Comparison of ENCODE assay signal across 10 cellular contexts in genomic region chr12:6229224-6229748, GRCh38. TPM values are rescaled to one million over a fixed set of nuclear protein-coding genes. Genes with fewer than 3 reads are reported as not detected.
DNase-seq lines count a peak whose midpoint lies in the region; ATAC-seq, FAIRE-seq and TF ChIP-seq lines count a peak whose summit lies in the region.
"Had no signal": no experiment of that assay in that cellular context is flagged by ENCODE, and none has a peak within 500 bp of the region (broad histone marks: within the 10 kb centered on the region; RNA-seq: fewer than 3 reads in every experiment).

No MANE protein-coding gene starts in this region.

- WGBS in heart left ventricle, 4 donors = 69 to 77% (median 70%) methylated on average over 14 of the region's 14 CpGs
- 20% methylated on average over 14 of the region's 14 CpGs for WGBS in urinary bladder

- TF ChIP-seq CTCF in heart left ventricle (IDR thresholded peaks at IDR 0.05) = no peak
- TF ChIP-seq CTCF in bronchial epithelial cell (IDR thresholded peaks at IDR 0.05; ENCODE audit: insufficient read depth, low read length, severe bottlenecking) = peak; percentile 6

- FAIRE-seq in bronchial epithelial cell (lab: Jason Lieb, UNC) = no peak

- ATAC-seq in heart left ventricle (no peak), GM21529 (IDR thresholded peaks at IDR 0.05; ENCODE audit: unreplicated experiment) (no peak), HG03025 (IDR thresholded peaks at IDR 0.05; ENCODE audit: low FRiP score, unreplicated experiment) (no peak)

- DNase-seq in heart left ventricle (peak in 1 of 5 donors; percentile 29), cardiac septum (ENCODE audit: low spot score) (no peak), bronchial epithelial cell (ENCODE audit: low read depth) (peak; percentile 62), HAP-1 (ENCODE audit: low spot score in 2 of 2) (no peak)
- DNase-seq: NK-92 treated with Interleukin-12 subunit alpha and Interleukin-12 subunit beta, amount 100 ng/mL, for 24 hours; stimulated activated CD4-positive, alpha-beta T cell treated with anti-CD3 and anti-CD28 coated beads, Interleukin-1b, Interleukin-23, amount 100 ng/mL, for 48 hours had no signal

- H3K4me1 ChIP-seq in heart left ventricle (peaks cover 40 to 100% (median 99%) of the 10 kb centered on the region in 12 donors), muscle layer of duodenum (ENCODE audit: control insufficient read depth in 1 of 2, insufficient read depth in 2 of 2, low read length in 2 of 2) (peaks cover 85% of the 10 kb centered on the region in 2 donors), urinary bladder (ENCODE audit: insufficient read depth) (peaks cover 8% of the 10 kb centered on the region), HAP-1 (no peaks in the 10 kb centered on the region)

- peaks cover 0 to 47% (median 3%) of the 10 kb centered on the region in 9 donors for H3K36me3 ChIP-seq in heart left ventricle
- peaks cover 41% of the 10 kb centered on the region for H3K36me3 ChIP-seq in bronchial epithelial cell (ENCODE audit: control insufficient read depth, insufficient read depth, low read length)
- peaks cover 0 to 4% of the 10 kb centered on the region in 2 donors for H3K36me3 ChIP-seq in muscle layer of duodenum (ENCODE audit: control insufficient read depth in 1 of 2, insufficient read depth in 2 of 2, low read length in 2 of 2)
- H3K36me3 ChIP-seq in urinary bladder (ENCODE audit: insufficient read depth) = no peaks in the 10 kb centered on the region
- peaks cover 37% of the 10 kb centered on the region for H3K36me3 ChIP-seq in HAP-1 (replicated peaks)

- H3K27ac ChIP-seq in heart left ventricle = peak overlapping the region; percentile 67 to 96 (median 88)
- peak overlapping the region; percentile 98 for H3K27ac ChIP-seq in muscle layer of duodenum (ENCODE audit: low read length)
- H3K27ac ChIP-seq in urinary bladder (ENCODE audit: low read depth) = peak overlapping the region; percentile 90

- no peaks in the 10 kb centered on the region for H3K9me3 ChIP-seq in heart left ventricle
- H3K9me3 ChIP-seq in muscle layer of duodenum (ENCODE audit: control insufficient read depth in 1 of 2, low read length in 2 of 2) = no peaks in the 10 kb centered on the region
- no peaks in the 10 kb centered on the region for H3K9me3 ChIP-seq in HAP-1

- intact Hi-C loops in heart left ventricle (cut with DNase I) (loop anchor here in 2 of 10 donors (2.0 to 5.0 kb wide), 2 partner anchors 30 to 48 kb away; no protein-coding TSS in a partner anchor), cardiac septum (cut with DNase I) (no loop called here)

- no peak for TF ChIP-seq POLR2A in heart left ventricle (IDR thresholded peaks at IDR 0.05)

- in situ Hi-C loops in HAP-1 (cut with MboI; ENCODE audit: low sequenced_read_pairs) = no loop called here

- H3K27me3 ChIP-seq in heart left ventricle = no peaks in the 10 kb centered on the region
- H3K27me3 ChIP-seq in bronchial epithelial cell (ENCODE audit: control insufficient read depth, insufficient read depth, low read length) = no peaks in the 10 kb centered on the region
- no peaks in the 10 kb centered on the region for H3K27me3 ChIP-seq in muscle layer of duodenum (ENCODE audit: low read depth, low read length)
- H3K27me3 ChIP-seq in HAP-1 (ENCODE audit: low read depth) = no peaks in the 10 kb centered on the region

- H3K4me3 ChIP-seq in heart left ventricle = no peak overlapping the region
- no peak overlapping the region for H3K4me3 ChIP-seq in bronchial epithelial cell (ENCODE audit: low read depth, low read length)
- H3K4me3 ChIP-seq in muscle layer of duodenum (ENCODE audit: low read depth in 1 of 2, low read length in 2 of 2) = peak overlapping the region; percentile 6 to 23
- no peak overlapping the region for H3K4me3 ChIP-seq in urinary bladder (ENCODE audit: low read depth, low read length)
- no peak overlapping the region for H3K4me3 ChIP-seq in HAP-1

RNA-seq across cellular contexts. Expression of gene CD9, which starts 29.1 kb away (rescaled TPM):
- 10 to 100 TPM; 29.9 to 96.1 (median 54.7) TPM for total RNA-seq in heart left ventricle
- polyA plus RNA-seq in heart left ventricle = 10 to 100 TPM; 63.2 to 87.4 TPM
- total RNA-seq in cardiac septum = 70.2 TPM
- 492 and 634 TPM in 2 replicates for total RNA-seq in bronchial epithelial cell
- total RNA-seq in urinary bladder = 215 TPM
- 554 TPM for polyA plus RNA-seq in urinary bladder

Comparison
In these comparisons a context has a peak if more than half of its experiments do, and no peak if none do; other contexts are left out.
1. H3K4me3 ChIP-seq: peak in muscle layer of duodenum (2 of 2); none in heart left ventricle (0 of 12), bronchial epithelial cell (single experiment), urinary bladder (single experiment) and HAP-1 (single experiment).
2. Peak in every context shown above with its lines, with median percentiles within 50 percentile points of each other: H3K27ac ChIP-seq.